In the genomic region with DNA sequence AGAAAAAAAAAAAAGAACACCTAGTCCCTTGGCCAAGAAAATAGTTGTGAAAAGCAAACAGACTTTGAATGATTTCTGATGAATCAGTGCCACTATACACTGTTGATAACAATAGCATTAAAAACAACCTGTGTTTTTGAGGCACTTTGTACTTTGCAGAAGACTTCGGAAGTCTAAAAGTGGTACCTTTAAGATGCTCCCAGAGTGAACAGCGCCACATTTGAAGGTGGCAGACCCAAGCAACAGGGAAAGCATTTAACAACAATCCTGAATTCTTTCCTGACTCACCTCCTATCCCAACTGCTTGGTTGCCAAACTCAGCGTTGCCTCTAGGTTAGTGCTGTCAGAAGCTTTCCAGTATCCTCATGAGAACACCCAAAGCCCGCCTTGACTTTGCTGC, we compare ENCODE assay signal across 18 cellular contexts.
A peak's percentile ranks its signal among the peaks of the same experiment; 100 is the strongest.
DNase-seq lines count a peak whose midpoint lies in the region; ATAC-seq, FAIRE-seq and TF ChIP-seq lines count a peak whose summit lies in the region.
"Had no signal": no experiment of that assay in that cellular context is flagged by ENCODE, and none has a peak within 500 bp of the region (broad histone marks: within the 10 kb centered on the region; RNA-seq: fewer than 3 reads in every experiment).

No MANE protein-coding gene starts in this region.

- no peak overlapping the region for H2AFZ ChIP-seq in keratinocyte (ENCODE audit: control insufficient read depth, low read length)

- H3K36me3 ChIP-seq in body of pancreas (replicated peaks in 1 of 2; ENCODE audit: insufficient read depth in 1 of 2, low read depth in 2 of 2) (no peaks in the 10 kb centered on the region), keratinocyte (ENCODE audit: control insufficient read depth in 2 of 2, extremely low read depth in 1 of 2, insufficient read depth in 2 of 2, low read length in 2 of 2) (no peaks in the 10 kb centered on the region)

- no peak for TF ChIP-seq POLR2A in body of pancreas (IDR thresholded peaks at IDR 0.05)

- TF ChIP-seq CTCF in body of pancreas (IDR thresholded peaks at IDR 0.05) = no peak
- peak; percentile 51 to 59 (median 55) for TF ChIP-seq CTCF in keratinocyte (optimal IDR thresholded peaks at IDR 0.05 in 1 of 3, IDR thresholded peaks at IDR 0.05 in 1 of 3, conservative IDR thresholded peaks at IDR 0.05 in 1 of 3; ENCODE audit: extremely low read depth in 1 of 3, insufficient read depth in 2 of 3, low read length in 3 of 3)

- no peak overlapping the region for H3K4me2 ChIP-seq in keratinocyte (ENCODE audit: control insufficient read depth, extremely low read depth, insufficient read depth, low read depth, low read length)

- DNase-seq in A172 (ENCODE audit: low spot score) = peak; percentile 9
- peak; percentile 55 for DNase-seq in HT-29 (ENCODE audit: low spot score)
- no peak for DNase-seq in body of pancreas
- no peak for DNase-seq in keratinocyte (ENCODE audit: low read depth, low spot score)
- DNase-seq in mesenteric fat pad (ENCODE audit: low spot score) = no peak
- no peak for DNase-seq in activated CD8-positive, alpha-beta memory T cell treated with anti-CD3 and anti-CD28 coated beads, Interleukin-2, amount 50 U/mL, for 48 hours
- DNase-seq in NCI-H748 (lab: John Stamatoyannopoulos, UW; ENCODE audit: unreplicated experiment) = no peak
- DNase-seq: C1 segment of cervical spinal cord, DMS53, IMR-90, Karpas-422, NCI-H1105 treated with DMSO at 0.1 percent for 48 hours, NCI-H187, NCI-H345, NCI-H526 had no signal

- no peaks in the 10 kb centered on the region for H3K9me1 ChIP-seq in keratinocyte (ENCODE audit: control insufficient read depth, extremely low read depth, insufficient read depth, low read length)

- dilution Hi-C loops in keratinocyte (cut with MboI; ENCODE audit: extremely low pct_ligation_motif_present, low sequenced_read_pairs) = no loop called here

- H3K9ac ChIP-seq in keratinocyte (ENCODE audit: control insufficient read depth, extremely low read depth, insufficient read depth, low read length) = no peak overlapping the region

- intact Hi-C loops in body of pancreas (cut with DNase I) = no loop called here

- H4K20me1 ChIP-seq in keratinocyte (ENCODE audit: control insufficient read depth, extremely low read depth, insufficient read depth, low read length) = no peaks in the 10 kb centered on the region

- H3K4me3 ChIP-seq in body of pancreas (no peak overlapping the region), keratinocyte (ENCODE audit: control insufficient read depth in 2 of 3, extremely low read depth in 1 of 3, insufficient read depth in 2 of 3, low read depth in 1 of 3, low read length in 3 of 3) (no peak overlapping the region)

- ATAC-seq in body of pancreas (peak; percentile 33), GM18502 (IDR thresholded peaks at IDR 0.05; ENCODE audit: poor library complexity, unreplicated experiment) (no peak)

- WGBS in body of pancreas, 2 donors = 62 to 78% methylated on average over 4 of the region's 4 CpGs

- no peaks in the 10 kb centered on the region for H3K79me2 ChIP-seq in keratinocyte (ENCODE audit: control insufficient read depth, insufficient read depth, low read length)

- H3K4me1 ChIP-seq in body of pancreas (no peaks in the 10 kb centered on the region), keratinocyte (ENCODE audit: control insufficient read depth, extremely low read depth, insufficient read depth, low read length) (peaks cover 6% of the 10 kb centered on the region)

- FAIRE-seq in keratinocyte (lab: Jason Lieb, UNC) = peak; percentile 88
- FAIRE-seq: GM19239, H54 had no signal

- H3K27me3 ChIP-seq in body of pancreas = no peaks in the 10 kb centered on the region
- no peaks in the 10 kb centered on the region for H3K27me3 ChIP-seq in keratinocyte (ENCODE audit: control insufficient read depth, extremely low read depth, insufficient read depth, low read length)

- H3K27ac ChIP-seq in body of pancreas (no peak overlapping the region), keratinocyte (ENCODE audit: control insufficient read depth, insufficient read depth, low read length) (no peak overlapping the region)

- H3K9me3 ChIP-seq in body of pancreas (no peaks in the 10 kb centered on the region), keratinocyte (ENCODE audit: control insufficient read depth, low read depth, low read length) (no peaks in the 10 kb centered on the region)

Comparison
In these comparisons a context has a peak if more than half of its experiments do, and no peak if none do; other contexts are left out.
1. DNase-seq: peak in A172 (single experiment) and HT-29 (single experiment); none in body of pancreas (0 of 4), keratinocyte (single experiment), mesenteric fat pad (single experiment), activated CD8-positive, alpha-beta memory T cell treated with anti-CD3 and anti-CD28 coated beads, Interleukin-2, amount 50 U/mL, for 48 hours (single experiment) and NCI-H748 (single experiment).
2. CTCF ChIP-seq: peak in keratinocyte (3 of 3); none in body of pancreas (0 of 7).